15 cellular contexts compared by ENCODE assay signal in genomic region chr14:68254669-68255527, GRCh38.
A peak's percentile ranks its signal among the peaks of the same experiment; 100 is the strongest.
DNase-seq lines count a peak whose midpoint lies in the region; ATAC-seq and TF ChIP-seq lines count a peak whose summit lies in the region.
"Had no signal": no experiment of that assay in that cellular context is flagged by ENCODE, and none has a peak within 500 bp of the region (broad histone marks: within the 10 kb centered on the region; RNA-seq: fewer than 3 reads in every experiment).

No MANE protein-coding gene starts in this region.

- H3K4me1 Mint-ChIP-seq in activated CD8-positive, alpha-beta T cell treated with anti-CD3 and anti-CD28 coated beads for 36 hours (ENCODE audit: low read depth): peaks cover 44% of the 10 kb centered on the region

- no peaks in the 10 kb centered on the region for H3K36me3 ChIP-seq in prostate gland
- H3K36me3 ChIP-seq: neutrophil, spleen had no signal

- ATAC-seq in activated CD8-positive, alpha-beta T cell treated with anti-CD3 and anti-CD28 coated beads for 36 hours: no peak
- ATAC-seq in HG02623 (IDR thresholded peaks at IDR 0.05; ENCODE audit: unreplicated experiment): no peak
- ATAC-seq: activated CD8-positive, alpha-beta T cell treated with anti-CD3 and anti-CD28 coated beads, Interleukin-2, amount 10 ng/mL, durations not matched to agents 7 days and 5 days; left ventricle myocardium superior had no signal

- no peak for TF ChIP-seq CTCF in prostate gland (IDR thresholded peaks at IDR 0.05)
- no peak for TF ChIP-seq CTCF in activated CD8-positive, alpha-beta T cell treated with anti-CD3 and anti-CD28 coated beads for 36 hours (IDR thresholded peaks at IDR 0.05)

- TF ChIP-seq POLR2A in prostate gland (IDR thresholded peaks at IDR 0.05): no peak

- no peak overlapping the region for H3K27ac Mint-ChIP-seq in activated CD8-positive, alpha-beta T cell treated with anti-CD3 and anti-CD28 coated beads for 36 hours
- H3K27ac Mint-ChIP-seq: activated CD8-positive, alpha-beta T cell treated with anti-CD3 and anti-CD28 coated beads, Interleukin-2, amount 10 ng/mL, durations not matched to agents 7 days and 5 days had no signal

- H3K4me1 ChIP-seq in prostate gland (replicated peaks): peaks cover 12% of the 10 kb centered on the region

- H3K9me3 Mint-ChIP-seq in activated CD8-positive, alpha-beta T cell treated with anti-CD3 and anti-CD28 coated beads for 36 hours: no peaks in the 10 kb centered on the region

- WGBS in prostate gland: 96% methylated on average over 1 of the region's 1 CpG

- CTCF ChIA-PET in activated CD8-positive, alpha-beta T cell treated with anti-CD3 and anti-CD28 coated beads for 36 hours (lab: Charles Lee): interaction anchor here (1.0 to 1.8 kb wide), 4 partner anchors 30 to 589 kb away, joined by 3 to 4 read pairs (median 3); no protein-coding TSS in a partner anchor

- DNase-seq in GM03348 (ENCODE audit: low spot score) (peak; percentile 36), NCI-H69 (lab: John Stamatoyannopoulos, UW) (peak; percentile 8), epithelial cell of prostate (ENCODE audit: low read depth, low spot score) (no peak), prostate gland (ENCODE audit: low spot score) (no peak), glomerular visceral epithelial cell (ENCODE audit: extremely low spot score) (no peak), HPDE6-E6E7 (ENCODE audit: extremely low spot score) (no peak)
- no peak for DNase-seq in activated CD8-positive, alpha-beta T cell treated with anti-CD3 and anti-CD28 coated beads for 36 hours
- DNase-seq: activated CD8-positive, alpha-beta T cell treated with anti-CD3 and anti-CD28 coated beads, Interleukin-2, amount 10 ng/mL, durations not matched to agents 7 days and 5 days; dermis blood vessel endothelial cell; left ventricle myocardium superior; MV-4-11; spleen; substantia nigra had no signal

- no peak overlapping the region for H3K4me3 Mint-ChIP-seq in activated CD8-positive, alpha-beta T cell treated with anti-CD3 and anti-CD28 coated beads for 36 hours
- H3K4me3 Mint-ChIP-seq: activated CD8-positive, alpha-beta T cell treated with anti-CD3 and anti-CD28 coated beads, Interleukin-2, amount 10 ng/mL, durations not matched to agents 7 days and 5 days had no signal

- H3K9me3 ChIP-seq in prostate gland: no peaks in the 10 kb centered on the region
- H3K9me3 ChIP-seq: neutrophil, spleen had no signal

- POLR2A ChIA-PET in activated CD8-positive, alpha-beta T cell treated with anti-CD3 and anti-CD28 coated beads for 36 hours (lab: Charles Lee): no interaction called here

- H3K4me3 ChIP-seq in prostate gland: no peak overlapping the region
- H3K4me3 ChIP-seq: spleen had no signal

- no peaks in the 10 kb centered on the region for H3K27me3 Mint-ChIP-seq in activated CD8-positive, alpha-beta T cell treated with anti-CD3 and anti-CD28 coated beads for 36 hours

- H3K36me3 Mint-ChIP-seq in activated CD8-positive, alpha-beta T cell treated with anti-CD3 and anti-CD28 coated beads for 36 hours (ENCODE audit: low read depth): no peaks in the 10 kb centered on the region

- no peaks in the 10 kb centered on the region for H3K27me3 ChIP-seq in prostate gland (replicated peaks; ENCODE audit: insufficient read depth)
- H3K27me3 ChIP-seq: neutrophil, spleen had no signal

- peak overlapping the region; percentile 64 for H3K27ac ChIP-seq in epithelial cell of prostate
- H3K27ac ChIP-seq in prostate gland: peak overlapping the region; percentile 28 to 29
- H3K27ac ChIP-seq: neutrophil, spleen had no signal

- intact Hi-C loops in prostate gland (cut with DNase I): no loop called here
- intact Hi-C loops in activated CD8-positive, alpha-beta T cell treated with anti-CD3 and anti-CD28 coated beads for 36 hours (cut with micrococcal nuclease): no loop called here

Comparison
In these comparisons a context has a peak if more than half of its experiments do, and no peak if none do; other contexts are left out.
1. DNase-seq: peak in GM03348 (single experiment) and NCI-H69 (single experiment); none in epithelial cell of prostate (single experiment), prostate gland (single experiment), glomerular visceral epithelial cell (single experiment), activated CD8-positive, alpha-beta T cell treated with anti-CD3 and anti-CD28 coated beads for 36 hours (single experiment) and HPDE6-E6E7 (single experiment).